1 cellular context compared by ENCODE assay signal in genomic region chr3:23312866-23313265, GRCh38.
TF ChIP-seq lines count a peak whose summit lies in the region.

No MANE protein-coding gene starts in this region.

TF ChIP-seq in GM12878, 131 proteins besides CTCF, POLR2A, EP300 and RAD21 (continued from another document):
- TF ChIP-seq, protein P1, sequence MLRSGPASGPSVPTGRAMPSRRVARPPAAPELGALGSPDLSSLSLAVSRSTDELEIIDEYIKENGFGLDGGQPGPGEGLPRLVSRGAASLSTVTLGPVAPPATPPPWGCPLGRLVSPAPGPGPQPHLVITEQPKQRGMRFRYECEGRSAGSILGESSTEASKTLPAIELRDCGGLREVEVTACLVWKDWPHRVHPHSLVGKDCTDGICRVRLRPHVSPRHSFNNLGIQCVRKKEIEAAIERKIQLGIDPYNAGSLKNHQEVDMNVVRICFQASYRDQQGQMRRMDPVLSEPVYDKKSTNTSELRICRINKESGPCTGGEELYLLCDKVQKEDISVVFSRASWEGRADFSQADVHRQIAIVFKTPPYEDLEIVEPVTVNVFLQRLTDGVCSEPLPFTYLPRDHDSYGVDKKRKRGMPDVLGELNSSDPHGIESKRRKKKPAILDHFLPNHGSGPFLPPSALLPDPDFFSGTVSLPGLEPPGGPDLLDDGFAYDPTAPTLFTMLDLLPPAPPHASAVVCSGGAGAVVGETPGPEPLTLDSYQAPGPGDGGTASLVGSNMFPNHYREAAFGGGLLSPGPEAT (IDR thresholded peaks at IDR 0.05; ENCODE audit: low read depth), result no peak
- TF ChIP-seq EZH2 (IDR thresholded peaks at IDR 0.05; ENCODE audit: borderline replicate concordance, control insufficient read depth, low read depth, low read length) (no peak), BCL11A (IDR thresholded peaks at IDR 0.05; ENCODE audit: low read depth, low read length) (no peak), RUNX3 (IDR thresholded peaks at IDR 0.05; ENCODE audit: low read length) (no peak), PAX8 (IDR thresholded peaks at IDR 0.05) (no peak), ATF2 (IDR thresholded peaks at IDR 0.05; ENCODE audit: low read length) (no peak), USF2 (IDR thresholded peaks at IDR 0.05; ENCODE audit: borderline replicate concordance, low read depth, low read length) (no peak)
